In genomic region chr6:491233-491632, GRCh38 we compare ENCODE assay signal across 14 cellular contexts.
DNase-seq lines count a peak whose midpoint lies in the region; ATAC-seq, FAIRE-seq and TF ChIP-seq lines count a peak whose summit lies in the region.
"Had no signal": no experiment of that assay in that cellular context is flagged by ENCODE, and none has a peak within 500 bp of the region (broad histone marks: within the 10 kb centered on the region; RNA-seq: fewer than 3 reads in every experiment).

No MANE protein-coding gene starts in this region.

- FAIRE-seq in GM12878 (lab: Jason Lieb, UNC): no peak

- H3K9me3 ChIP-seq in GM12878 (replicated peaks; ENCODE audit: control insufficient read depth, insufficient read depth, low read length): no peaks in the 10 kb centered on the region
- H3K9me3 ChIP-seq: SJSA1 had no signal

- H4K20me1 ChIP-seq in GM12878 (ENCODE audit: control insufficient read depth, insufficient read depth): no peaks in the 10 kb centered on the region

- no peak overlapping the region for H2AFZ ChIP-seq in GM12878 (ENCODE audit: control insufficient read depth, low read depth, low read length)

- RAD21 ChIA-PET in GM12878 (lab: Charles Lee; ENCODE audit: unreplicated experiment): interaction anchor here (2.6 kb wide), 1 partner anchor 265 kb away, joined by 10 read pairs; no protein-coding TSS in a partner anchor

- SMC1A ChIA-PET in GM12878 (lab: Charles Lee; ENCODE audit: uncharacterized antibody, unreplicated experiment): interaction anchor here (1.0 to 3.7 kb wide), 5 partner anchors 7 to 53 kb away, joined by 3 to 18 read pairs (median 7); no protein-coding TSS in a partner anchor

- H3K27ac Mint-ChIP-seq in stimulated activated naive CD8-positive, alpha-beta T cell treated with anti-CD3 and anti-CD28 coated beads, Interleukin-15, amount 100 ng/mL, for 72 hours: peak overlapping the region; percentile 94 to 97
- H3K27ac Mint-ChIP-seq: dendritic cell treated with granulocyte-macrophage colony-stimulating factor and Interleukin-4, amounts not matched to agents 40 ng/mL and 50 ng/mL, for 4 days had no signal

- no TSS peak for BruUV-seq in GM12878 (replicated peaks; lab: Mats Ljungman, UMichigan)

- H3K36me3 ChIP-seq in GM12878 (ENCODE audit: control insufficient read depth in 2 of 2, insufficient read depth in 2 of 2, low read length in 1 of 2): no peaks in the 10 kb centered on the region

- no peak for TF ChIP-seq EP300 in GM12878 (IDR thresholded peaks at IDR 0.05; ENCODE audit: borderline replicate concordance in 1 of 2, control insufficient read depth in 1 of 2, low read depth in 2 of 2, low read length in 2 of 2)

- H3K27me3 Mint-ChIP-seq in stimulated activated naive CD8-positive, alpha-beta T cell treated with anti-CD3 and anti-CD28 coated beads, Interleukin-15, amount 100 ng/mL, for 72 hours: no peaks in the 10 kb centered on the region
- H3K27me3 Mint-ChIP-seq: dendritic cell treated with granulocyte-macrophage colony-stimulating factor and Interleukin-4, amounts not matched to agents 40 ng/mL and 50 ng/mL, for 4 days had no signal

- POLR2A ChIA-PET in GM12878 (lab: Charles Lee): interaction anchor here (1.3 to 2.6 kb wide), 3 partner anchors 8 to 92 kb away, joined by 5 to 9 read pairs (median 6); no protein-coding TSS in a partner anchor

- intact Hi-C loops in GM12878 (cut with micrococcal nuclease; ENCODE audit: unreplicated experiment): loop anchor here (10.0 kb wide), 1 partner anchor 266 kb away; no protein-coding TSS in a partner anchor

- TF ChIP-seq RAD21 in GM12878 (IDR thresholded peaks at IDR 0.05; ENCODE audit: insufficient read depth, low read depth, low read length): no peak

- peaks cover 33% of the 10 kb centered on the region for H3K4me1 ChIP-seq in GM12878 (ENCODE audit: control insufficient read depth, insufficient read depth, low read length)
- H3K4me1 ChIP-seq: SJSA1 had no signal

- H3K4me3 Mint-ChIP-seq in stimulated activated naive CD8-positive, alpha-beta T cell treated with anti-CD3 and anti-CD28 coated beads, Interleukin-15, amount 100 ng/mL, for 72 hours: peak overlapping the region; percentile 71 to 80
- H3K4me3 Mint-ChIP-seq: dendritic cell treated with granulocyte-macrophage colony-stimulating factor and Interleukin-4, amounts not matched to agents 40 ng/mL and 50 ng/mL, for 4 days had no signal

- no peak overlapping the region for H3K4me3 ChIP-seq in GM12878
- H3K4me3 ChIP-seq: SJSA1, skin epidermis had no signal

- H3K4me2 ChIP-seq in GM12878 (ENCODE audit: control insufficient read depth, insufficient read depth): no peak overlapping the region

- ATAC-seq in GM12878 (no peak), HG03175 (IDR thresholded peaks at IDR 0.05; ENCODE audit: unreplicated experiment) (no peak)
- peak; percentile 78 for ATAC-seq in stimulated activated naive CD8-positive, alpha-beta T cell treated with anti-CD3 and anti-CD28 coated beads, Interleukin-15, amount 100 ng/mL, for 72 hours
- ATAC-seq: HepG2 had no signal

- peak; percentile 64 for DNase-seq in stimulated activated CD4-positive, alpha-beta T cell treated with anti-CD3 and anti-CD28 coated beads, Interleukin-1b, Interleukin-23, amount 100 ng/mL, for 48 hours
- DNase-seq in stimulated activated CD4-positive, alpha-beta T cell treated with anti-CD3 and anti-CD28 coated beads, Interleukin-4, amount 100 ng/mL, for 1 hour: no peak
- peak; percentile 39 for DNase-seq in activated CD4-positive, alpha-beta T cell treated with anti-CD3 and anti-CD28 coated beads, Interleukin-2, amount 50 U/mL, for 4 hours
- DNase-seq in GM12878 (ENCODE audit: low read depth, low spot score) (no peak), GOT3 (lab: John Stamatoyannopoulos, UW) (no peak), germinal center (ENCODE audit: low spot score) (no peak)
- peak in 1 of 2 donors; percentile 74 for DNase-seq in stimulated activated naive CD8-positive, alpha-beta T cell treated with anti-CD3 and anti-CD28 coated beads, Interleukin-15, amount 100 ng/mL, for 72 hours
- DNase-seq: NCI-H1048, NCI-H2171 treated with DMSO at 0.1 percent for 48 hours had no signal

- 72% methylated on average over 6 of the region's 6 CpGs for WGBS in GM12878 (ENCODE audit: insufficient coverage, insufficient replicate concordance, low lambda C conversion rate, missing lambda C conversion rate)

- no peak overlapping the region for H3K9ac ChIP-seq in GM12878 (ENCODE audit: control insufficient read depth, insufficient read depth, low read length)

- H3K79me2 ChIP-seq in GM12878 (ENCODE audit: control insufficient read depth, insufficient read depth, low read length): no peaks in the 10 kb centered on the region

- H3K9me3 Mint-ChIP-seq in stimulated activated naive CD8-positive, alpha-beta T cell treated with anti-CD3 and anti-CD28 coated beads, Interleukin-15, amount 100 ng/mL, for 72 hours: no peaks in the 10 kb centered on the region
- H3K9me3 Mint-ChIP-seq: dendritic cell treated with granulocyte-macrophage colony-stimulating factor and Interleukin-4, amounts not matched to agents 40 ng/mL and 50 ng/mL, for 4 days had no signal

- CTCF ChIA-PET in GM12878 (lab: Yijun Ruan, JAX): interaction anchor here (0.6 kb wide), 1 partner anchor 265 kb away, joined by 3 read pairs; no protein-coding TSS in a partner anchor

- 0 out of 2 replicates have a peak overlapping the region, but pooled peaks have one; percentile 10 for H3K27ac ChIP-seq in GM12878 (ENCODE audit: control insufficient read depth, insufficient read depth)
- H3K27ac ChIP-seq: SJSA1 had no signal

- no peak for TF ChIP-seq CTCF in GM12878 (IDR thresholded peaks at IDR 0.05 in 2 of 3, conservative IDR thresholded peaks at IDR 0.05 in 1 of 3; ENCODE audit: control insufficient read depth in 2 of 3, extremely low read depth in 1 of 3, insufficient read depth in 1 of 3, low read depth in 3 of 3, low read length in 3 of 3)

- no peak for TF ChIP-seq POLR2A in GM12878 (IDR thresholded peaks at IDR 0.05; ENCODE audit: low read depth, low read length)

- in situ Hi-C loops in GM12878 (cut with MboI): no loop called here

- no peaks in the 10 kb centered on the region for H3K27me3 ChIP-seq in GM12878 (replicated peaks in 1 of 2; ENCODE audit: control insufficient read depth in 2 of 2, insufficient read depth in 2 of 2, low read length in 1 of 2)
- H3K27me3 ChIP-seq: SJSA1 had no signal

- H3K4me1 Mint-ChIP-seq in stimulated activated naive CD8-positive, alpha-beta T cell treated with anti-CD3 and anti-CD28 coated beads, Interleukin-15, amount 100 ng/mL, for 72 hours: peaks cover 100% of the 10 kb centered on the region

TF ChIP-seq in GM12878, 131 proteins besides CTCF, POLR2A, EP300 and RAD21:
- TF ChIP-seq POU2F2 (IDR thresholded peaks at IDR 0.05; ENCODE audit: borderline replicate concordance, low read depth, low read length) (no peak), JUNB (IDR thresholded peaks at IDR 0.05) (no peak), NBN (IDR thresholded peaks at IDR 0.05) (no peak), CBX5 (IDR thresholded peaks at IDR 0.05; ENCODE audit: low read depth) (no peak), POLR2AphosphoS2 (IDR thresholded peaks at IDR 0.05; ENCODE audit: low read depth, low read length) (no peak), KLF5 (IDR thresholded peaks at IDR 0.05; ENCODE audit: partially characterized antibody) (no peak)

Comparison
In these comparisons a context has a peak if more than half of its experiments do, and no peak if none do; other contexts are left out.
1. DNase-seq: peak in stimulated activated CD4-positive, alpha-beta T cell treated with anti-CD3 and anti-CD28 coated beads, Interleukin-1b, Interleukin-23, amount 100 ng/mL, for 48 hours (single experiment) and activated CD4-positive, alpha-beta T cell treated with anti-CD3 and anti-CD28 coated beads, Interleukin-2, amount 50 U/mL, for 4 hours (2 of 2); none in stimulated activated CD4-positive, alpha-beta T cell treated with anti-CD3 and anti-CD28 coated beads, Interleukin-4, amount 100 ng/mL, for 1 hour (single experiment), GM12878 (single experiment), GOT3 (single experiment) and germinal center (single experiment).